Comparison of ENCODE assay signal across 10 cellular contexts in genomic region chr17:40303706-40304450, GRCh38. TPM values are rescaled to one million over a fixed set of nuclear protein-coding genes. Genes with fewer than 3 reads are reported as not detected.
DNase-seq lines count a peak whose midpoint lies in the region; ATAC-seq and TF ChIP-seq lines count a peak whose summit lies in the region.
"Had no signal": no experiment of that assay in that cellular context is flagged by ENCODE, and none has a peak within 500 bp of the region (broad histone marks: within the 10 kb centered on the region; RNA-seq: fewer than 3 reads in every experiment).

No MANE protein-coding gene starts in this region.

- in situ Hi-C loops in G401 (cut with HindIII; ENCODE audit: low sequenced_read_pairs), result loop anchor here (25.0 kb wide), 1 partner anchor 242 kb away; the partner anchor contains the start of genes MED24 and THRA

- peaks cover 66% of the 10 kb centered on the region for H3K4me1 ChIP-seq in left ventricle myocardium inferior
- H3K4me1 ChIP-seq in thyroid gland, result peaks cover 19 to 51% of the 10 kb centered on the region in 2 donors

- DNase-seq in NCI-H82 (lab: John Stamatoyannopoulos, UW) (peak; percentile 35), NCI-H82 treated with DMSO at 0.1 percent for 48 hours (lab: John Stamatoyannopoulos, UW; ENCODE audit: unreplicated experiment) (no peak), T-helper 17 cell (no peak), left ventricle myocardium inferior (no peak), thyroid gland (peak in 1 of 2 donors; percentile 43), kidney glomerular epithelial cell (lab: John Stamatoyannopoulos, UW) (no peak), G401 (ENCODE audit: low spot score) (no peak)

- no peaks in the 10 kb centered on the region for H3K36me3 Mint-ChIP-seq in T-helper 17 cell (ENCODE audit: low read depth)

- H3K4me3 ChIP-seq in left ventricle myocardium inferior (no peak overlapping the region), thyroid gland (replicated peaks in 1 of 3) (no peak overlapping the region)

- 49 to 50% methylated on average over 5 of the region's 5 CpGs for WGBS in thyroid gland, 2 donors

- no peak overlapping the region for H3K4me3 Mint-ChIP-seq in T-helper 17 cell
- H3K4me3 Mint-ChIP-seq: activated CD4-positive, alpha-beta memory T cell treated with anti-CD3 and anti-CD28 coated beads, Interleukin-2, amount 10 ng/mL, durations not matched to agents 7 days and 5 days; B cell had no signal

- H3K36me3 ChIP-seq in left ventricle myocardium inferior (no peaks in the 10 kb centered on the region), thyroid gland (no peaks in the 10 kb centered on the region)

- TF ChIP-seq POLR2A in thyroid gland (IDR thresholded peaks at IDR 0.05), result no peak

- intact Hi-C loops in left ventricle myocardium inferior (cut with micrococcal nuclease) (loop anchor here (5.0 kb wide), 1 partner anchor 48 kb away; no protein-coding TSS in a partner anchor), thyroid gland (cut with DNase I) (loop anchor here (2.0 to 10.0 kb wide), 2 partner anchors 51 to 111 kb away; partner anchors contain the start of gene TOP2A)

- H3K27me3 ChIP-seq in left ventricle myocardium inferior (ENCODE audit: low read depth) (no peaks in the 10 kb centered on the region), thyroid gland (no peaks in the 10 kb centered on the region)

- H3K4me1 Mint-ChIP-seq in T-helper 17 cell, result peaks cover 13% of the 10 kb centered on the region

- H3K9me3 ChIP-seq in T-helper 17 cell (ENCODE audit: control insufficient read depth, low read length, poor library complexity, severe bottlenecking) (no peaks in the 10 kb centered on the region), left ventricle myocardium inferior (replicated peaks) (no peaks in the 10 kb centered on the region), thyroid gland (no peaks in the 10 kb centered on the region)

- no peaks in the 10 kb centered on the region for H3K27me3 Mint-ChIP-seq in T-helper 17 cell
- H3K27me3 Mint-ChIP-seq: activated CD4-positive, alpha-beta memory T cell treated with anti-CD3 and anti-CD28 coated beads, Interleukin-2, amount 10 ng/mL, durations not matched to agents 7 days and 5 days; B cell had no signal

- TF ChIP-seq CTCF in left ventricle myocardium inferior (IDR thresholded peaks at IDR 0.05; ENCODE audit: borderline replicate concordance) (no peak), thyroid gland (IDR thresholded peaks at IDR 0.05) (no peak)

- H3K27ac Mint-ChIP-seq in T-helper 17 cell, result peak overlapping the region; percentile 37
- H3K27ac Mint-ChIP-seq: activated CD4-positive, alpha-beta memory T cell treated with anti-CD3 and anti-CD28 coated beads, Interleukin-2, amount 10 ng/mL, durations not matched to agents 7 days and 5 days; B cell had no signal

- H3K27ac ChIP-seq in left ventricle myocardium inferior (replicated peaks) (peak overlapping the region; percentile 25), thyroid gland (peak overlapping the region; percentile 32 to 57 (median 40))

- ATAC-seq in T-helper 17 cell (no peak), GM21360 (IDR thresholded peaks at IDR 0.05; ENCODE audit: unreplicated experiment) (no peak)

RNA-seq across cellular contexts. Expression of gene RARA, which starts 5.1 kb away (rescaled TPM):
- 100 to 1,000 TPM in 1 of 2 donors, 10 to 100 TPM in 1; 97.0 to 106 TPM for total RNA-seq in T-helper 17 cell
- 17.1 TPM for total RNA-seq in left ventricle myocardium inferior
- total RNA-seq in thyroid gland, result 10 to 100 TPM; 20.0 to 60.9 (median 35.2) TPM
- total RNA-seq in G401 (2014; rRNA removed; shearing (Covaris generic)), result 9.5 and 11.8 TPM in 2 replicates

RNA-seq across cellular contexts. Expression of gene CDC6, which starts 16.2 kb away (rescaled TPM):
- total RNA-seq in T-helper 17 cell (1 to 10 TPM; 1.2 to 2.7 TPM), left ventricle myocardium inferior (0.55 TPM), thyroid gland (1 to 10 TPM in 1 of 4 donors, under 1 TPM in 3; 0.63 to 5.2 (median 0.79) TPM)
- 34.1 and 53.5 TPM in 2 replicates for total RNA-seq in G401 (2014; rRNA removed; shearing (Covaris generic))
